ENCODE assay signal across 8 cellular contexts in the genomic region with DNA sequence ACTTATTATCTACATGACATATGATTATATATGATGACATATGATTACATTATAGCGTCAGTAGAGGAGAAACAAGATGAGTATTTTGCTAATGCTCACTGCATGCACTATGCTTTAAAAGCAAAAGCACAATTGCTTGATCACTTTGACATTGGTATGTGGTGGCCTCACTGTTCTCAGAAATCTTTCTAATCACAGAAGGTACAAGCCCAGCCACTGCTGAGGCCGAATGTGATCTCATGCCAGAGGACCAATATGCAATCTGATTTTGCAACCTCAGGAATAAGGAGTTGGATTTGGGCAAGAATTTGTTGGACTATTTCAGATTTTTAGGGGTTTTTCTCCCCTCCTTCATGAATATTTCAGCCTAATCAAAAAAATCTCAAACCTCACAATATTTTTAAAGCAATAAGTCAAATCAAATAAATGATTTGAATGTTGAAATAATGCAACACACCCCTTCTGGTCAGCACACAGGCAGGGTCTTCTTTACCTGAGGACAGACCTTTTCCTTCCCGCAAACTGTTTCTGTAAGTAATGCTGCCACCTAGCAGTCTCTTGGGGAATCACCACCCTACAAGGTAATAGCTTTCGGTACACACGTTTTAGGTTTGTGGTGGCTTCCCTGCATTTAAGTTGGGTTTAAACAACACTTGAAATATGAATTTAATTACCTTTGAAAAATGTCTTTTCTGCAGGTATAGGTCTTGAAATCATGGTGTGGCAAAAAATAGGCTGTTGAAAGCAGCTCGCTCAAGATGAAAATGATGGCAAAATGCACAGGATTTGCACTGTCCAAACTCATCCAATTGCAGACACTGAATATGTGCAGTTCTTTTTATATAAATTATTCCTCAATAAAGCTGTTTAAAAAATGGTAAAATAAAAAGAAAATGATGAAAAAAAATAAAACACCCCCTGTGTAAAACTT. TPM values are rescaled to one million over a fixed set of nuclear protein-coding genes. Genes with fewer than 3 reads are reported as not detected.
A peak's percentile ranks its signal among the peaks of the same experiment; 100 is the strongest.
DNase-seq lines count a peak whose midpoint lies in the region; FAIRE-seq and TF ChIP-seq lines count a peak whose summit lies in the region.

No MANE protein-coding gene starts in this region.

- in situ Hi-C loops in transverse colon (cut with MboI; ENCODE audit: low pct_ligation_motif_present in 1 of 4, low pct_unique_long_range_greater_than_20kb in 1 of 4, low sequenced_read_pairs in 3 of 4) = loop anchor here in 3 of 4 donors (10.0 kb wide), 2 partner anchors 216 to 226 kb away; no protein-coding TSS in a partner anchor

- 32 to 34% methylated on average over 5 to 6 of the region's 6 CpGs for WGBS in transverse colon (ENCODE audit: low coverage in 1 of 2), 2 donors

- H3K36me3 ChIP-seq in adipocyte (ENCODE audit: control insufficient read depth, insufficient read depth, low read length, severe bottlenecking) = no peaks in the 10 kb centered on the region
- no peaks in the 10 kb centered on the region for H3K36me3 ChIP-seq in transverse colon

- no peaks in the 10 kb centered on the region for H3K9me3 ChIP-seq in adipocyte (ENCODE audit: control insufficient read depth, low read length)
- H3K9me3 ChIP-seq in transverse colon = no peaks in the 10 kb centered on the region

- peak; percentile 25 for DNase-seq in NCI-H1694 treated with DMSO at 0.1 percent for 48 hours (lab: John Stamatoyannopoulos, UW)
- DNase-seq in NCI-H1694 (lab: John Stamatoyannopoulos, UW) = no peak
- peak; percentile 41 for DNase-seq in GM20000 (ENCODE audit: low spot score)
- DNase-seq in NCI-H128 (lab: John Stamatoyannopoulos, UW; ENCODE audit: unreplicated experiment) = peak; percentile 1
- DNase-seq in adipocyte (ENCODE audit: low read depth) = peak; percentile 71
- peak; percentile 18 for DNase-seq in transverse colon
- no peak for DNase-seq in islet precursor cell

- no peak for TF ChIP-seq POLR2A in transverse colon (IDR thresholded peaks at IDR 0.05)

- H3K9ac ChIP-seq in adipocyte (ENCODE audit: low read length) = no peak overlapping the region

- H3K4me3 ChIP-seq in adipocyte (ENCODE audit: low read length) (no peak overlapping the region), transverse colon (no peak overlapping the region)

- peaks cover 19% of the 10 kb centered on the region for H3K4me1 ChIP-seq in adipocyte (ENCODE audit: control insufficient read depth, insufficient read depth, low read length)
- H3K4me1 ChIP-seq in transverse colon = no peaks in the 10 kb centered on the region

- peaks cover 38% of the 10 kb centered on the region for H3K27me3 ChIP-seq in adipocyte (replicated peaks; ENCODE audit: control insufficient read depth, insufficient read depth, low read length)
- H3K27me3 ChIP-seq in transverse colon = no peaks in the 10 kb centered on the region

- TF ChIP-seq CTCF in GM20000 (IDR thresholded peaks at IDR 0.05; ENCODE audit: extremely low read depth, missing control alignments) (peak; percentile 55), transverse colon (IDR thresholded peaks at IDR 0.05) (peak; percentile 54 to 76 (median 73))

- no peak for TF ChIP-seq EP300 in transverse colon (IDR thresholded peaks at IDR 0.05; ENCODE audit: low read depth)

- H3K27ac ChIP-seq in transverse colon = no peak overlapping the region

- intact Hi-C loops in transverse colon (cut with DNase I; ENCODE audit: low total_unique reads) = no loop called here

- peak; percentile 93 for FAIRE-seq in islet of Langerhans (lab: Jason Lieb, UNC)

RNA-seq across cellular contexts. Expression of a gene that starts 4.8 kb away (rescaled TPM):
- total RNA-seq in transverse colon = 10 to 100 TPM in 1 of 4 donors, 1 to 10 TPM in 1, not detected in 2; 3.4 to 14.9 TPM

Comparison
In these comparisons a context has a peak if more than half of its experiments do, and no peak if none do; other contexts are left out.
1. DNase-seq: peak in NCI-H1694 treated with DMSO at 0.1 percent for 48 hours (single experiment), GM20000 (single experiment), NCI-H128 (single experiment), adipocyte (single experiment) and transverse colon (single experiment); none in NCI-H1694 (single experiment) and islet precursor cell (single experiment).